15 cellular contexts compared by ENCODE assay signal in genomic region chr11:130798280-130798679, GRCh38.
DNase-seq lines count a peak whose midpoint lies in the region; ATAC-seq and TF ChIP-seq lines count a peak whose summit lies in the region.
"Had no signal": no experiment of that assay in that cellular context is flagged by ENCODE, and none has a peak within 500 bp of the region (broad histone marks: within the 10 kb centered on the region; RNA-seq: fewer than 3 reads in every experiment).

No MANE protein-coding gene starts in this region.

- H3K9me3 ChIP-seq in adipocyte (ENCODE audit: control insufficient read depth, low read length) = no peaks in the 10 kb centered on the region
- H3K9me3 ChIP-seq: ovary had no signal

- peak overlapping the region; percentile 91 for H3K27ac ChIP-seq in ACC112 (ENCODE audit: low read depth, low read length)
- H3K27ac ChIP-seq: ovary, PC-9 had no signal

- H3K4me3 ChIP-seq in ACC112 (ENCODE audit: low read depth, low read length) (no peak overlapping the region), adipocyte (ENCODE audit: low read length) (no peak overlapping the region), foreskin fibroblast (ENCODE audit: low read depth in 1 of 2, low read length in 2 of 2) (no peak overlapping the region)
- H3K4me3 ChIP-seq: lung, ovary, PC-9 had no signal

- H3K36me3 ChIP-seq in ACC112 (ENCODE audit: insufficient read depth, low read length) = no peaks in the 10 kb centered on the region
- no peaks in the 10 kb centered on the region for H3K36me3 ChIP-seq in adipocyte (ENCODE audit: control insufficient read depth, insufficient read depth, low read length, severe bottlenecking)
- H3K36me3 ChIP-seq: ovary had no signal

- H3K4me1 ChIP-seq in ACC112 (ENCODE audit: control insufficient read depth, insufficient read depth, low read length, unreplicated experiment) (peaks cover 32% of the 10 kb centered on the region), adipocyte (ENCODE audit: control insufficient read depth, insufficient read depth, low read length) (peaks cover 8% of the 10 kb centered on the region)

- H3K27me3 ChIP-seq in ACC112 (ENCODE audit: insufficient read depth, low read length) (no peaks in the 10 kb centered on the region), adipocyte (replicated peaks; ENCODE audit: control insufficient read depth, insufficient read depth, low read length) (no peaks in the 10 kb centered on the region)
- H3K27me3 ChIP-seq: ovary had no signal

- ATAC-seq in GM18511 (IDR thresholded peaks at IDR 0.05; ENCODE audit: unreplicated experiment) (no peak), HG02763 (IDR thresholded peaks at IDR 0.05; ENCODE audit: unreplicated experiment) (no peak)

- no peak for TF ChIP-seq CTCF in foreskin fibroblast (IDR thresholded peaks at IDR 0.05; ENCODE audit: low read depth, low read length)

- DNase-seq in HPDE6-E6E7 (ENCODE audit: extremely low spot score) = peak; percentile 22
- DNase-seq in adipocyte (ENCODE audit: low read depth) = peak; percentile 57
- peak; percentile 93 to 96 for DNase-seq in foreskin fibroblast
- DNase-seq in OCI-M2 (lab: John Stamatoyannopoulos, UW; ENCODE audit: unreplicated experiment) = no peak
- no peak for DNase-seq in NCI-H2227 treated with DMSO at 0.1 percent for 48 hours (lab: John Stamatoyannopoulos, UW)
- DNase-seq: activated naive CD4-positive, alpha-beta T cell treated with anti-CD3 and anti-CD28 coated beads, Interleukin-2, amount 50 U/mL, for 16 hours; hippocampal formation; NCI-H446; ovary; PC-9; stimulated activated CD8-positive, alpha-beta memory T cell treated with anti-CD3 and anti-CD28 coated beads, Interleukin-4, amount 100 ng/mL, for 48 hours had no signal

- no peaks in the 10 kb centered on the region for H3K79me2 ChIP-seq in ACC112 (ENCODE audit: control insufficient read depth, insufficient read depth, low read length, unreplicated experiment)

- H2AFZ ChIP-seq in ACC112 (ENCODE audit: low read length, unreplicated experiment) = no peak overlapping the region
- H2AFZ ChIP-seq: PC-9 had no signal

- H3K9ac ChIP-seq in adipocyte (ENCODE audit: low read length) = no peak overlapping the region

Comparison
In these comparisons a context has a peak if more than half of its experiments do, and no peak if none do; other contexts are left out.
1. DNase-seq: peak in HPDE6-E6E7 (single experiment), adipocyte (single experiment) and foreskin fibroblast (2 of 2); none in OCI-M2 (single experiment) and NCI-H2227 treated with DMSO at 0.1 percent for 48 hours (single experiment).